In genomic region chr2:147843864-147844690, GRCh38 we compare ENCODE assay signal across 8 cellular contexts. TPM values are rescaled to one million over a fixed set of nuclear protein-coding genes. Genes with fewer than 3 reads are reported as not detected.
DNase-seq lines count a peak whose midpoint lies in the region; ATAC-seq and TF ChIP-seq lines count a peak whose summit lies in the region.

No MANE protein-coding gene starts in this region.

- ATAC-seq in GM19455 (IDR thresholded peaks at IDR 0.05; ENCODE audit: unreplicated experiment) = peak; percentile 87
- peak; percentile 81 for ATAC-seq in HG03571 (IDR thresholded peaks at IDR 0.05; ENCODE audit: unreplicated experiment)

- H3K4me3 Mint-ChIP-seq in CD14-positive monocyte = peak overlapping the region; percentile 91 to 98

- peak overlapping the region; percentile 89 to 95 (median 92) for H3K27ac Mint-ChIP-seq in CD14-positive monocyte

- H3K9me3 Mint-ChIP-seq in CD14-positive monocyte = peaks cover 0 to 10% (median 5%) of the 10 kb centered on the region in 7 donors

- intact Hi-C loops in CD14-positive monocyte (cut with micrococcal nuclease) = loop anchor here (5.0 to 10.0 kb wide), 2 partner anchors 212 to 279 kb away; no protein-coding TSS in a partner anchor

- H3K27me3 Mint-ChIP-seq in CD14-positive monocyte (ENCODE audit: low read depth in 3 of 3) = peaks cover 57 to 79% (median 58%) of the 10 kb centered on the region in 3 donors

- peaks cover 38% of the 10 kb centered on the region for H3K4me1 Mint-ChIP-seq in CD14-positive monocyte

- DNase-seq in CD14-positive monocyte (ENCODE audit: low spot score) (peak; percentile 86), NCI-H82 treated with DMSO at 0.1 percent for 48 hours (lab: John Stamatoyannopoulos, UW; ENCODE audit: unreplicated experiment) (peak; percentile 64), medulla oblongata (ENCODE audit: extremely low spot score) (peak; percentile 90)
- peak; percentile 64 to 73 for DNase-seq in activated CD8-positive, alpha-beta memory T cell treated with anti-CD3 and anti-CD28 coated beads for 4 hours (ENCODE audit: low read depth in 2 of 2)
- DNase-seq in effector CD8-positive, alpha-beta T cell (lab: John Stamatoyannopoulos, UW) = peak; percentile 70
- peak; percentile 74 to 84 (median 79) for DNase-seq in stimulated activated CD4-positive, alpha-beta T cell treated with anti-CD3 and anti-CD28 coated beads, TNF-alpha, amount 100 ng/mL, for 24 hours (ENCODE audit: low read depth in 3 of 3)

- no peaks in the 10 kb centered on the region for H3K36me3 Mint-ChIP-seq in CD14-positive monocyte

- TF ChIP-seq CTCF in CD14-positive monocyte (IDR thresholded peaks at IDR 0.05) = no peak

RNA-seq across cellular contexts. Expression of gene ACVR2A, which starts 0.8 kb away (rescaled TPM):
- 1 to 10 TPM; 2.6 to 3.7 TPM for polyA plus RNA-seq in CD14-positive monocyte

Comparison
In these comparisons a context has a peak if more than half of its experiments do, and no peak if none do; other contexts are left out.
1. Peak in every context shown above with its lines: DNase-seq and ATAC-seq.